9 cellular contexts compared by ENCODE assay signal in the genomic region with DNA sequence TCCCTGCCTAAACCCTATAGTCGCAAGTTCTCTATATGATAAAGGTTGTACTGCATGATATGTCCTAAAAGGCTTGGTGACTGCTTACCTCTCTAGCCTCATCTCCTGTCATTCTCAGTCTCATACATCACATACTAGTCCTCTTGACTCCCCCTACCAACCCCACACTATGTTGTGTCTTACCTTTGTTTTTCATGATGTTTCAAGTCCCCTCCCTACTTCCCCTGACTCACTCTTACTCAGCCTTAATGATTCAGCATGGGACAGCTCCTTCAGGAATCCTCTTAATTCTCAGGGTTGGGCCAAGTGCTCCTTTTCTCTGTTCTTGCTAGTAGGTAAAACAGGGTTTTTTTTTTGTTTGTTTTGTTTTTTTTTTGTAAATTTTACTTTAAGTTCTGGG. TPM values are rescaled to one million over a fixed set of nuclear protein-coding genes. Genes with fewer than 3 reads are reported as not detected.
DNase-seq lines count a peak whose midpoint lies in the region; ATAC-seq and FAIRE-seq lines count a peak whose summit lies in the region.
"Had no signal": no experiment of that assay in that cellular context is flagged by ENCODE, and none has a peak within 500 bp of the region (broad histone marks: within the 10 kb centered on the region; RNA-seq: fewer than 3 reads in every experiment).

No MANE protein-coding gene starts in this region.

- peak; percentile 91 to 94 for ATAC-seq in activated CD4-positive, CD25-positive, alpha-beta regulatory T cell treated with anti-CD3 and anti-CD28 coated beads, Interleukin-2, amount 50 U/mL, for 24 hours
- ATAC-seq in esophagus mucosa (peak; percentile 84), GM19328 (IDR thresholded peaks at IDR 0.05; ENCODE audit: unreplicated experiment) (no peak)

- FAIRE-seq in RCC 7860 (lab: Jason Lieb, UNC), result peak; percentile 90

- no peak for DNase-seq in activated CD4-positive, CD25-positive, alpha-beta regulatory T cell treated with anti-CD3 and anti-CD28 coated beads, Interleukin-2, amount 50 U/mL, for 72 hours
- DNase-seq in RCC 7860 (ENCODE audit: low spot score) (peak; percentile 80), skeletal muscle cell (ENCODE audit: low read depth) (peak; percentile 32), NOMO-1 (lab: John Stamatoyannopoulos, UW; ENCODE audit: unreplicated experiment in 2 of 2) (no peak), DMS79 treated with DMSO at 0.1 percent for 48 hours (lab: John Stamatoyannopoulos, UW) (no peak)
- DNase-seq: SJCRH30 had no signal

- H3K4me3 ChIP-seq in skeletal muscle cell (ENCODE audit: low read depth, low read length), result no peak overlapping the region
- H3K4me3 ChIP-seq: SJCRH30 had no signal

RNA-seq across cellular contexts. Expression of gene SLMAP, which starts 49.6 kb away (rescaled TPM):
- total RNA-seq in esophagus mucosa, result 57.1 TPM

Comparison
In these comparisons a context has a peak if more than half of its experiments do, and no peak if none do; other contexts are left out.
1. DNase-seq: peak in RCC 7860 (single experiment) and skeletal muscle cell (single experiment); none in activated CD4-positive, CD25-positive, alpha-beta regulatory T cell treated with anti-CD3 and anti-CD28 coated beads, Interleukin-2, amount 50 U/mL, for 72 hours (single experiment), NOMO-1 (0 of 2) and DMS79 treated with DMSO at 0.1 percent for 48 hours (single experiment).